In the genomic region with DNA sequence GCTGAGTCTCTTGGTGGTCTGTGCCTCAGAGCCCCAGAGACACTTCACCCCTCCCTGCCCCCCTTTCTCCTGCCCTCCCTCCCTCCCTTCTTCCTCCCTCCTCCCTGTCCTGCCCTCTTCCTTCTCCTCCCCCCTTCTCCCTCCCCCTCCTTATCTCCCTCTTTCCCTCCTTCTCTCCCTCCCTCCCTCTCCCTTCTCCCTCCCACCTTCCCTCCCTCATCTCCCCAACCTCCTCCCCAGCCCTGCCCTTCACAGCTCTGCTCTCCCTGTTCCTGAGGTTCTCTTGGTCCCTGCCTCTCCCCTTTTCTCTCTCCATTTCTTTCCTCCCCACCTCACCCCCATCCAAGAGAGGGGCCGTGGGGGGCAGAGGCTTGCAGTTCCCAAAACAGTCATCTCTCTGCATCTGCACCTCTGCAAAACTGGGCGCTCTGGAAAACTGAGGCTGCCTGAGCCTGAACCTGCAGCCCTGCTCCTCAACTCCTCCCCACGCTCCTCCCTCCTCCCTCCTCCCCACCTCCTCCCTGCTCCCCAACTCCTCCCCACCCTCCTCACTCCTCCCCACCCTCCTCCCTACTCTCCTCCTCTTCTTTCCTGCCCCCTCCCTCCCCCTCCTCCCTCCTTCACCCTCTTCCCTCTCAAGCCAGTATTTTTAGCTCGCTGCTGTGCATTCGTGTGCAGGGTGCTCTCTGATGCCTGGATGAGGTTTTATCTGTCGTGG, we compare ENCODE assay signal across 14 cellular contexts.
DNase-seq lines count a peak whose midpoint lies in the region; ATAC-seq, FAIRE-seq and TF ChIP-seq lines count a peak whose summit lies in the region.
"Had no signal": no experiment of that assay in that cellular context is flagged by ENCODE, and none has a peak within 500 bp of the region (broad histone marks: within the 10 kb centered on the region; RNA-seq: fewer than 3 reads in every experiment).

No MANE protein-coding gene starts in this region.

- no peaks in the 10 kb centered on the region for H3K36me3 Mint-ChIP-seq in brain
- no peaks in the 10 kb centered on the region for H3K36me3 Mint-ChIP-seq in stimulated activated effector memory CD8-positive, alpha-beta T cell treated with anti-CD3 and anti-CD28 coated beads, Interleukin-12 subunit alpha, Interleukin-12 subunit beta, amount 100 ng/mL, for 72 hours

- H3K4me3 Mint-ChIP-seq in brain, result peak overlapping the region in 2 of 5 experiments; percentile 18 to 54
- no peak overlapping the region for H3K4me3 Mint-ChIP-seq in stimulated activated effector memory CD8-positive, alpha-beta T cell treated with anti-CD3 and anti-CD28 coated beads, Interleukin-12 subunit alpha, Interleukin-12 subunit beta, amount 100 ng/mL, for 72 hours
- H3K4me3 Mint-ChIP-seq: activated T-helper 17 cell treated with anti-CD3 and anti-CD28 coated beads, Interleukin-2, amount 50 U/mL, for 72 hours had no signal

- no peak for FAIRE-seq in GM12891 (lab: Jason Lieb, UNC)
- FAIRE-seq: GM18507, TTC549 had no signal

- H3K36me3 ChIP-seq in HUES6 (ENCODE audit: control insufficient read depth, insufficient read depth, low read length) (no peaks in the 10 kb centered on the region), iPS-18a (ENCODE audit: control insufficient read depth, low read depth, low read length) (no peaks in the 10 kb centered on the region)

- H3K4me1 ChIP-seq in HUES6 (ENCODE audit: control insufficient read depth, insufficient read depth, low read length) (peaks cover 57% of the 10 kb centered on the region), iPS-18a (ENCODE audit: control insufficient read depth, low read depth, low read length) (peaks cover 5% of the 10 kb centered on the region)

- H3K27me3 ChIP-seq in HUES6 (ENCODE audit: control insufficient read depth, insufficient read depth, low read length) (peaks cover 2% of the 10 kb centered on the region; the same call in 1 of the 2 replicates), iPS-18a (ENCODE audit: control insufficient read depth, insufficient read depth, low read length) (peaks cover 11% of the 10 kb centered on the region)

- TF ChIP-seq CTCF in brain (conservative IDR thresholded peaks at IDR 0.05), result no peak

- no peak for DNase-seq in stimulated activated effector memory CD8-positive, alpha-beta T cell treated with anti-CD3 and anti-CD28 coated beads, Interleukin-12 subunit alpha, Interleukin-12 subunit beta, amount 100 ng/mL, for 72 hours (ENCODE audit: low spot score in 2 of 2)
- no peak for DNase-seq in erythroblast (lab: John Stamatoyannopoulos, UW)
- no peak for DNase-seq in GM12891 (ENCODE audit: insufficient read length, low spot score)
- DNase-seq in NCI-H82 treated with DMSO at 0.1 percent for 48 hours (lab: John Stamatoyannopoulos, UW; ENCODE audit: unreplicated experiment), result no peak
- DNase-seq: Caco-2, NCI-H2107 had no signal

- peaks cover 48% of the 10 kb centered on the region for H3K4me1 Mint-ChIP-seq in brain
- H3K4me1 Mint-ChIP-seq in stimulated activated effector memory CD8-positive, alpha-beta T cell treated with anti-CD3 and anti-CD28 coated beads, Interleukin-12 subunit alpha, Interleukin-12 subunit beta, amount 100 ng/mL, for 72 hours, result peaks cover 8% of the 10 kb centered on the region
- H3K4me1 Mint-ChIP-seq: activated T-helper 17 cell treated with anti-CD3 and anti-CD28 coated beads, Interleukin-2, amount 50 U/mL, for 72 hours had no signal

- peak overlapping the region; percentile 67 for H3K9ac ChIP-seq in HUES6 (ENCODE audit: low read length)
- H3K9ac ChIP-seq in iPS-18a (ENCODE audit: low read length), result no peak overlapping the region

- H3K4me3 ChIP-seq in HUES6 (ENCODE audit: low read depth, low read length) (peak overlapping the region; percentile 22; the same call in 1 of the 2 replicates), iPS-18a (ENCODE audit: low read length) (peak overlapping the region; percentile 6)

- peak overlapping the region in 4 of 5 experiments; percentile 45 to 99 (median 97) for H3K27ac Mint-ChIP-seq in brain
- H3K27ac Mint-ChIP-seq in stimulated activated effector memory CD8-positive, alpha-beta T cell treated with anti-CD3 and anti-CD28 coated beads, Interleukin-12 subunit alpha, Interleukin-12 subunit beta, amount 100 ng/mL, for 72 hours, result peak overlapping the region; percentile 44

- H3K9me3 Mint-ChIP-seq in brain, result peaks cover 0 to 2% (median 0%) of the 10 kb centered on the region in 5 experiments
- no peaks in the 10 kb centered on the region for H3K9me3 Mint-ChIP-seq in stimulated activated effector memory CD8-positive, alpha-beta T cell treated with anti-CD3 and anti-CD28 coated beads, Interleukin-12 subunit alpha, Interleukin-12 subunit beta, amount 100 ng/mL, for 72 hours
- H3K9me3 Mint-ChIP-seq: activated T-helper 17 cell treated with anti-CD3 and anti-CD28 coated beads, Interleukin-2, amount 50 U/mL, for 72 hours; nephron progenitor cell had no signal

- H3K27me3 Mint-ChIP-seq in brain, result no peaks in the 10 kb centered on the region
- H3K27me3 Mint-ChIP-seq: activated T-helper 17 cell treated with anti-CD3 and anti-CD28 coated beads, Interleukin-2, amount 50 U/mL, for 72 hours had no signal

- ATAC-seq in stimulated activated effector memory CD8-positive, alpha-beta T cell treated with anti-CD3 and anti-CD28 coated beads, Interleukin-12 subunit alpha, Interleukin-12 subunit beta, amount 100 ng/mL, for 72 hours, result no peak
- ATAC-seq in GM19023 (IDR thresholded peaks at IDR 0.05; ENCODE audit: unreplicated experiment), result no peak
- ATAC-seq: activated T-helper 17 cell treated with anti-CD3 and anti-CD28 coated beads, Interleukin-2, amount 50 U/mL, for 72 hours had no signal

- H3K9me3 ChIP-seq in HUES6 (ENCODE audit: control insufficient read depth, insufficient read depth, low read depth, low read length), result no peaks in the 10 kb centered on the region
- no peaks in the 10 kb centered on the region for H3K9me3 ChIP-seq in iPS-18a (ENCODE audit: control insufficient read depth, low read depth, low read length)
- H3K9me3 ChIP-seq: Caco-2 had no signal

- TF ChIP-seq POLR2A in erythroblast (IDR thresholded peaks at IDR 0.05; ENCODE audit: low read length) (no peak), GM12891 (IDR thresholded peaks at IDR 0.05; ENCODE audit: low read depth, low read length) (no peak)

- H3K27ac ChIP-seq in HUES6 (ENCODE audit: low read depth, low read length) (no peak overlapping the region), iPS-18a (ENCODE audit: low read length) (no peak overlapping the region)

TF ChIP-seq in GM12891, 5 proteins besides CTCF, POLR2A, EP300 and RAD21:
- TF ChIP-seq POLR2AphosphoS5 (IDR thresholded peaks at IDR 0.05; ENCODE audit: low read depth, low read length) (no peak), PAX5 (IDR thresholded peaks at IDR 0.05; ENCODE audit: insufficient read depth, low read length, severe bottlenecking) (no peak), SPI1 (IDR thresholded peaks at IDR 0.05; ENCODE audit: low read depth, low read length) (no peak), POU2F2 (IDR thresholded peaks at IDR 0.05; ENCODE audit: low read depth, low read length) (no peak), TAF1 (IDR thresholded peaks at IDR 0.05; ENCODE audit: low read depth, low read length) (no peak)
